In the genomic region with DNA sequence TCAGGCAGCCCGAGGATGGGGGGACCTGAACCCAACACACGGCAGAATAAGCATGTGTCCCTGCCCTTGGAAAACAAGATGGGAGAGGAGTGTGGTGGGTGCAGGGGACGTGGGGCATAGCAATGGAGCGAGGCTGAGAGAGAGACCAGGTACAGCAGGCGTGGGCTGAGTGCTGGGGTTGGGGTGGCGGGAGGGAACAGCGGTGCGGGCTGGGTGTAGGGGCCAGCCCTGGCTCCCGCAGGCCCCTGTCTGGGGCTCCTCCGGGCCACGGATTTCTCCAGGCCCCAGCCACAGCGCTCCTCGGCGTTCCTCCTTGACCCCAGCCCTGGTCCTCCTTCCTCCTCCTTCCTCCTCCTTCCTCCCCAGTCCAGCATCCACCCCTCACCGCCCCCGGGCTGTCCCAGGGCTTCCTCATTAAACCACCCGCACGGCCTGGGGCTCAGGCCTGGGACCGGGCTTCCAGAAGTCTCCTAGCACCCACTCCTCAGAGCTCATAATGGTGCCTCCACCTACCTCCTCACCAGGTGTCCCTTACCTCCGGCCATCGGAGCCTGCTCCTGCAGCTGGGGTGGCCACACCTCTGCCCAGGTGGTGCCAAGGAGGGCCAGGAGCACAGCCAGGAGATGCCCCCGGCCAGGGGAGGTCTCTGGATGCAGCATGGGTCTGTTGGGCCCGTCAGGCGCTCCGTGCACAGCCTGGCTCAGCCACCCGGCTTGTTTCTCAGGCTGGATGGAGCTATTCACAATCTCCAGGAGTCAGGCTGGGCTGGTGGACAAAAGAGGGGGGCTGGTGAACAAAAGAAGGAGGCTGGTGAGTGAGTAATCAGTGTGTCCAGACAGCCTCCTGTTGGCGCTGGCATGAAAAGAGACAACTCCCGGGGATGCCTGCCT, we compare ENCODE assay signal across 3 cellular contexts. TPM values are rescaled to one million over a fixed set of nuclear protein-coding genes. Genes with fewer than 3 reads are reported as not detected.
"Had no signal": no experiment of that assay in that cellular context is flagged by ENCODE, and none has a peak within 500 bp of the region (broad histone marks: within the 10 kb centered on the region; RNA-seq: fewer than 3 reads in every experiment).

Gene CLEC18B, minus strand, starts transcription at position 867 of the 890 bp plus-strand sequence. Its CDS starts 208 bp downstream, at position 659.

RNA-seq across cellular contexts. Expression of gene CLEC18B, which starts in this region (rescaled TPM):
- total RNA-seq: mononuclear cell, right atrium auricular region, SK-MEL-5 had no signal
